ENCODE assay signal across 8 cellular contexts in the genomic region with DNA sequence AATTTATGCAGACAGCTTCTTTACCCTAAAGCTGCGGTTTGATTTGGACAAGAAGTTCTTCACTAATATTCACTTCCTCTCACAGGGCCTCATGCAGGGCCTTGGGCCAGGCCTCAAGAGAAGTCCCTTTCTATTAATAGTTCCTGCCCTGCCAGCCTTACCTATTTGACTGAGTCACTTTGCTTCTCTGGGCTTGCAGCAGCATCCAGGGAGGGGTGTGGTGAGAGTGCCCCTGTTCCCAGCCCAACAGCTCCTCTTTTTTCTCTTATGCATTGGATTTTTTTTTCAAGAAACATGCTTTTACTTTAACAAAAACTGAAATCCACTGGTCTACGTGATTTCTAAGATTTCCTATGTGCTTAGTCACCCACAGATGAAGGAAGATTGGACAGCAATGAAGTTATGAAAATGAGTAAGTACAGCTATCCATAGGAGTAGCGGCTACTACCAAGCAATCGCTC. TPM values are rescaled to one million over a fixed set of nuclear protein-coding genes. Genes with fewer than 3 reads are reported as not detected.
DNase-seq lines count a peak whose midpoint lies in the region; ATAC-seq lines count a peak whose summit lies in the region.

No MANE protein-coding gene starts in this region.

- H3K9ac ChIP-seq in iPS-15b (ENCODE audit: low read depth, low read length): peak overlapping the region; percentile 37

- peak; percentile 50 for ATAC-seq in GM18858 (IDR thresholded peaks at IDR 0.05; ENCODE audit: unreplicated experiment)
- peak; percentile 32 for ATAC-seq in HG02870 (IDR thresholded peaks at IDR 0.05; ENCODE audit: unreplicated experiment)
- ATAC-seq in T-cell (replicated peaks in 1 of 4): no peak

- H3K4me3 Mint-ChIP-seq in T-cell: no peak overlapping the region

- DNase-seq in RKO (ENCODE audit: low spot score) (peak; percentile 33), T-cell (no peak), globus pallidus (ENCODE audit: low spot score) (no peak), NCI-H1048 (lab: John Stamatoyannopoulos, UW) (no peak)
- DNase-seq in stimulated activated CD4-positive, alpha-beta T cell treated with anti-CD3 and anti-CD28 coated beads, Interleukin-4, amount 100 ng/mL, for 1 hour: no peak

- H3K27me3 Mint-ChIP-seq in T-cell: peaks cover 0 to 7% of the 10 kb centered on the region in 2 donors

- CTCF ChIA-PET in T-cell (lab: Charles Lee): no interaction called here

- H3K4me1 ChIP-seq in iPS-15b (ENCODE audit: control insufficient read depth, insufficient read depth, low read length): no peaks in the 10 kb centered on the region

- H3K4me3 ChIP-seq in iPS-15b (ENCODE audit: low read depth, low read length): no peak overlapping the region

- no peaks in the 10 kb centered on the region for H3K9me3 ChIP-seq in iPS-15b (ENCODE audit: control insufficient read depth, insufficient read depth, low read length)

- no peak overlapping the region for H3K27ac Mint-ChIP-seq in T-cell

- no peaks in the 10 kb centered on the region for H3K9me3 Mint-ChIP-seq in T-cell

- H3K27me3 ChIP-seq in iPS-15b (ENCODE audit: control insufficient read depth, insufficient read depth, low read length): no peaks in the 10 kb centered on the region

- POLR2A ChIA-PET in T-cell (lab: Charles Lee): no interaction called here

- peaks cover 10 to 22% (median 15%) of the 10 kb centered on the region in 3 donors for H3K4me1 Mint-ChIP-seq in T-cell

- no peaks in the 10 kb centered on the region for H3K36me3 ChIP-seq in iPS-15b (ENCODE audit: control insufficient read depth, insufficient read depth, low read length)

- H3K36me3 Mint-ChIP-seq in T-cell: no peaks in the 10 kb centered on the region

RNA-seq across cellular contexts. Expression of gene FAM156B, which starts 26.7 kb away (rescaled TPM):
- 10 to 100 TPM in 1 of 5 donors, 1 to 10 TPM in 4; 2.7 to 12.4 (median 7.4) TPM for total RNA-seq in T-cell

RNA-seq across cellular contexts. Expression of gene FAM156A, which starts 34.5 kb away (rescaled TPM):
- 10 to 100 TPM; 16.5 to 23.0 (median 17.8) TPM for total RNA-seq in T-cell

RNA-seq across cellular contexts. Expression of gene XAGE3, which starts 55.9 kb away (rescaled TPM):
- total RNA-seq in T-cell: not detected

Comparison
In these comparisons a context has a peak if more than half of its experiments do, and no peak if none do; other contexts are left out.
1. ATAC-seq: peak in GM18858 (single experiment) and HG02870 (single experiment); none in T-cell (0 of 4).